In the genomic region with DNA sequence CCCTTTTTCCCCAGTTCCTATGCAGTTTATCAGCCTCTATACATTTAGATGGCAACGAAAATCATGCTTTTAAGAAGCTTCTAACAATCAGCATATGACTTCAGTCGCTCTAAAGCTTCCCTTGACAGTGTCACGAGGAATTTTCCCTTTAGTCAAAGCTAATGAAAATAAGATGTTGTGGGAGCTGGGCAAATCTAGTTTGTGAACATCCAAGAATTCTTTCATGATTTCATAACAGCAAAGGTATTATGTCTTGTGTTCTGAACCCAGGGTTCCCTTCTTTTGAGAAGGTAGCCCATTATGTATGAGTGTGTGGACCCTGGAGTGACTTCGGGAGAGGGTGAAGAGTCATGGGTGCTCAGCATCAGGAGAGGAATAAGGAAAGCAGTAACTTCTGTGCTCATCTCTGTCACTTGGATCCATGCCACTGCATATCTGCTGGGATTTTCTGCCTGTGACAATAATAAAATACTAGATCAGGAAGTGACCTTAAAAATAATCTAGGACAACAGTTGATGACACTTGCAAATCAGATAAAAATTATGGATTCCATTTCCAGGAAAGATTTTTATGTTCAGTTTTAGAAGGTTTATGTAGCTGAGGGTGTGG, we compare ENCODE assay signal across 21 cellular contexts.
DNase-seq lines count a peak whose midpoint lies in the region; ATAC-seq and TF ChIP-seq lines count a peak whose summit lies in the region.
"Had no signal": no experiment of that assay in that cellular context is flagged by ENCODE, and none has a peak within 500 bp of the region (broad histone marks: within the 10 kb centered on the region; RNA-seq: fewer than 3 reads in every experiment).

No MANE protein-coding gene starts in this region.

- H3K9me3 Mint-ChIP-seq in natural killer cell treated with Interleukin-12 subunit alpha and Interleukin-12 subunit beta and Interleukin-15 and Interleukin-18, amount 100 ng/mL, for 72 hours = no peaks in the 10 kb centered on the region
- no peaks in the 10 kb centered on the region for H3K9me3 Mint-ChIP-seq in natural killer cell
- H3K9me3 Mint-ChIP-seq: activated CD8-positive, alpha-beta T cell treated with anti-CD3 and anti-CD28 coated beads for 36 hours; T-cell; type B pancreatic cell had no signal

- H3K27ac ChIP-seq in effector memory CD4-positive, alpha-beta T cell (ENCODE audit: insufficient read depth, low read length, poor library complexity, severe bottlenecking) = no peak overlapping the region
- H3K27ac ChIP-seq: BLaER1, brain microvascular endothelial cell had no signal

- no peak for ATAC-seq in natural killer cell treated with Interleukin-12 subunit alpha and Interleukin-12 subunit beta and Interleukin-15 and Interleukin-18, amount 100 ng/mL, for 72 hours
- ATAC-seq in natural killer cell (no peak), T-helper 17 cell (no peak), mucosa of descending colon (peak; percentile 46), GM21723 (IDR thresholded peaks at IDR 0.05; ENCODE audit: unreplicated experiment) (no peak), GM21423 (IDR thresholded peaks at IDR 0.05; ENCODE audit: unreplicated experiment) (no peak)
- ATAC-seq: T-cell had no signal

- TF ChIP-seq CTCF in natural killer cell (IDR thresholded peaks at IDR 0.05) (no peak), mucosa of descending colon (IDR thresholded peaks at IDR 0.05) (no peak)

- H3K27ac Mint-ChIP-seq in natural killer cell treated with Interleukin-12 subunit alpha and Interleukin-12 subunit beta and Interleukin-15 and Interleukin-18, amount 100 ng/mL, for 72 hours = peak overlapping the region; percentile 11 to 13
- H3K27ac Mint-ChIP-seq in natural killer cell (no peak overlapping the region), T-helper 17 cell (peak overlapping the region; percentile 16)
- H3K27ac Mint-ChIP-seq: activated CD8-positive, alpha-beta T cell treated with anti-CD3 and anti-CD28 coated beads for 36 hours; T-cell; type B pancreatic cell had no signal

- peaks cover 22 to 30% of the 10 kb centered on the region in 2 donors for H3K27me3 Mint-ChIP-seq in natural killer cell treated with Interleukin-12 subunit alpha and Interleukin-12 subunit beta and Interleukin-15 and Interleukin-18, amount 100 ng/mL, for 72 hours
- peaks cover 17 to 29% of the 10 kb centered on the region in 2 donors for H3K27me3 Mint-ChIP-seq in natural killer cell (ENCODE audit: low read depth in 2 of 2)
- peaks cover 43% of the 10 kb centered on the region for H3K27me3 Mint-ChIP-seq in T-helper 17 cell
- H3K27me3 Mint-ChIP-seq: type B pancreatic cell had no signal

- H3K27me3 ChIP-seq in effector memory CD4-positive, alpha-beta T cell (replicated peaks; ENCODE audit: control insufficient read depth, insufficient read depth, low read length, poor library complexity, severe bottlenecking) = no peaks in the 10 kb centered on the region
- H3K27me3 ChIP-seq: BLaER1, brain microvascular endothelial cell, Peyer's patch had no signal

- no peak overlapping the region for H3K4me3 ChIP-seq in mucosa of descending colon
- H3K4me3 ChIP-seq in effector memory CD4-positive, alpha-beta T cell (ENCODE audit: insufficient read depth, low read depth, low read length, poor library complexity, severe bottlenecking) = no peak overlapping the region
- H3K4me3 ChIP-seq: BLaER1, Peyer's patch had no signal

- no peaks in the 10 kb centered on the region for H3K36me3 ChIP-seq in mucosa of descending colon (ENCODE audit: low read depth)
- H3K36me3 ChIP-seq in effector memory CD4-positive, alpha-beta T cell (ENCODE audit: control insufficient read depth, insufficient read depth, low read length) = no peaks in the 10 kb centered on the region
- H3K36me3 ChIP-seq: BLaER1, brain microvascular endothelial cell, Peyer's patch had no signal

- no peaks in the 10 kb centered on the region for H3K36me3 Mint-ChIP-seq in natural killer cell treated with Interleukin-12 subunit alpha and Interleukin-12 subunit beta and Interleukin-15 and Interleukin-18, amount 100 ng/mL, for 72 hours
- H3K36me3 Mint-ChIP-seq in natural killer cell (no peaks in the 10 kb centered on the region), T-helper 17 cell (ENCODE audit: low read depth) (no peaks in the 10 kb centered on the region)
- H3K36me3 Mint-ChIP-seq: T-cell, type B pancreatic cell had no signal

- H3K4me1 ChIP-seq in mucosa of descending colon (ENCODE audit: low read depth) = peaks cover 8% of the 10 kb centered on the region
- no peaks in the 10 kb centered on the region for H3K4me1 ChIP-seq in effector memory CD4-positive, alpha-beta T cell (ENCODE audit: control insufficient read depth, insufficient read depth, low read length, poor library complexity, severe bottlenecking)
- H3K4me1 ChIP-seq: BLaER1 had no signal

- H3K4me3 Mint-ChIP-seq in natural killer cell treated with Interleukin-12 subunit alpha and Interleukin-12 subunit beta and Interleukin-15 and Interleukin-18, amount 100 ng/mL, for 72 hours = peak overlapping the region; percentile 16
- H3K4me3 Mint-ChIP-seq in natural killer cell (no peak overlapping the region), T-helper 17 cell (no peak overlapping the region)
- H3K4me3 Mint-ChIP-seq: activated CD8-positive, alpha-beta T cell treated with anti-CD3 and anti-CD28 coated beads for 36 hours; T-cell; type B pancreatic cell had no signal

- H3K4me1 Mint-ChIP-seq in natural killer cell treated with Interleukin-12 subunit alpha and Interleukin-12 subunit beta and Interleukin-15 and Interleukin-18, amount 100 ng/mL, for 72 hours (ENCODE audit: low read depth in 2 of 2) = peaks cover 9 to 10% of the 10 kb centered on the region in 2 donors
- H3K4me1 Mint-ChIP-seq in natural killer cell (no peaks in the 10 kb centered on the region), T-helper 17 cell (no peaks in the 10 kb centered on the region)
- H3K4me1 Mint-ChIP-seq: T-cell had no signal

- intact Hi-C loops in natural killer cell (cut with micrococcal nuclease) (no loop called here), mucosa of descending colon (cut with DNase I, micrococcal nuclease) (loop anchor here in 1 of 2 donors (10.0 kb wide), 1 partner anchor 366 kb away; a partner anchor contains a TSS)

- DNase-seq in natural killer cell treated with Interleukin-12 subunit alpha and Interleukin-12 subunit beta and Interleukin-15 and Interleukin-18, amount 100 ng/mL, for 72 hours (ENCODE audit: low spot score) = no peak
- no peak for DNase-seq in natural killer cell
- no peak for DNase-seq in T-helper 17 cell
- peak in 1 of 3 donors; percentile 27 for DNase-seq in mucosa of descending colon
- no peak for DNase-seq in effector memory CD4-positive, alpha-beta T cell
- no peak for DNase-seq in NCI-H748 (lab: John Stamatoyannopoulos, UW; ENCODE audit: unreplicated experiment)
- DNase-seq: activated CD4-positive, CD25-positive, alpha-beta regulatory T cell treated with anti-CD3 and anti-CD28 coated beads, Interleukin-2, amount 50 U/mL, for 72 hours; activated CD8-positive, alpha-beta T cell treated with anti-CD3 and anti-CD28 coated beads for 36 hours; activated effector memory CD4-positive, alpha-beta T cell treated with Interleukin-2 at 50 U/mL for 16 hours; brain microvascular endothelial cell; effector CD8-positive, alpha-beta T cell; erythroblast; foreskin melanocyte; NCI-H524; Peyer's patch; posterior cingulate gyrus; T-cell had no signal

- H3K9me3 ChIP-seq in T-helper 17 cell (ENCODE audit: control insufficient read depth, low read length, poor library complexity, severe bottlenecking) (no peaks in the 10 kb centered on the region), mucosa of descending colon (no peaks in the 10 kb centered on the region)
- H3K9me3 ChIP-seq in effector memory CD4-positive, alpha-beta T cell (ENCODE audit: control insufficient read depth, low read length) = no peaks in the 10 kb centered on the region
- H3K9me3 ChIP-seq: BLaER1, Peyer's patch had no signal

Comparison
In these comparisons a context has a peak if more than half of its experiments do, and no peak if none do; other contexts are left out.
1. H3K27ac Mint-ChIP-seq: peak in natural killer cell treated with Interleukin-12 subunit alpha and Interleukin-12 subunit beta and Interleukin-15 and Interleukin-18, amount 100 ng/mL, for 72 hours (2 of 2) and T-helper 17 cell (single experiment); none in natural killer cell (0 of 2).